Comparison of ENCODE assay signal across 23 cellular contexts in genomic region chr5:105688227-105688807, GRCh38.
A peak's percentile ranks its signal among the peaks of the same experiment; 100 is the strongest.
DNase-seq lines count a peak whose midpoint lies in the region; ATAC-seq, FAIRE-seq and TF ChIP-seq lines count a peak whose summit lies in the region.
"Had no signal": no experiment of that assay in that cellular context is flagged by ENCODE, and none has a peak within 500 bp of the region (broad histone marks: within the 10 kb centered on the region; RNA-seq: fewer than 3 reads in every experiment).

No MANE protein-coding gene starts in this region.

- no peak overlapping the region for H3K4me3 Mint-ChIP-seq in H9
- H3K4me3 Mint-ChIP-seq: activated T-cell treated with anti-CD3 and anti-CD28 coated beads, Interleukin-2, amount 50 U/mL, for 72 hours; HFFc6; naive thymus-derived CD4-positive, alpha-beta T cell had no signal

- peaks cover 0 to 4% (median 2%) of the 10 kb centered on the region in 3 experiments; a peak in 2 of 7 replicates for H3K36me3 Mint-ChIP-seq in H9 (ENCODE audit: insufficient read depth in 1 of 3, low read depth in 3 of 3)
- H3K36me3 Mint-ChIP-seq: naive thymus-derived CD4-positive, alpha-beta T cell had no signal

- no peak for FAIRE-seq in pancreas (lab: Jason Lieb, UNC)
- FAIRE-seq: kidney had no signal

- H3K9me3 ChIP-seq in BE2C (no peaks in the 10 kb centered on the region), H9 (ENCODE audit: control insufficient read depth, low read depth, low read length) (no peaks in the 10 kb centered on the region), pancreas (no peaks in the 10 kb centered on the region)
- H3K9me3 ChIP-seq: BLaER1 treated with 17β-estradiol and CSF1 and Interleukin-3, amounts not matched to agents 10 nM and 100 nM; transverse colon had no signal

- H3K79me1 ChIP-seq in H9 (ENCODE audit: insufficient read depth, low read depth, low read length, poor library complexity, severe bottlenecking), result no peaks in the 10 kb centered on the region

- no peak overlapping the region for H4K91ac ChIP-seq in H9 (ENCODE audit: insufficient read length, low read depth, low read length)

- no peak for ATAC-seq in pancreas
- ATAC-seq: activated T-cell treated with anti-CD3 and anti-CD28 coated beads, Interleukin-2, amount 50 U/mL, for 72 hours; naive thymus-derived CD4-positive, alpha-beta T cell; PC-3 had no signal

- H3K23me2 ChIP-seq in H9 (ENCODE audit: insufficient read length, low read depth, low read length, poor library complexity, severe bottlenecking), result no peaks in the 10 kb centered on the region

- no peak overlapping the region for H2BK120ac ChIP-seq in H9 (ENCODE audit: low read depth, low read length, poor library complexity, severe bottlenecking)

- H3K4me1 ChIP-seq in BE2C, result peaks cover 11% of the 10 kb centered on the region
- H3K4me1 ChIP-seq in H9 (ENCODE audit: insufficient read depth, low read length), result peaks cover 5% of the 10 kb centered on the region; the same call in 1 of the 2 replicates
- no peaks in the 10 kb centered on the region for H3K4me1 ChIP-seq in pancreas
- H3K4me1 ChIP-seq: BLaER1 treated with 17β-estradiol and CSF1 and Interleukin-3, amounts not matched to agents 10 nM and 100 nM; transverse colon had no signal

- no peak overlapping the region for H3K56ac ChIP-seq in H9 (ENCODE audit: insufficient read length, low read depth, low read length)

- no peak overlapping the region for H3K18ac ChIP-seq in H9 (ENCODE audit: insufficient read length, low read depth, low read length)

- H3K14ac ChIP-seq in H9 (ENCODE audit: insufficient read depth, low read length), result no peak overlapping the region

- no peak overlapping the region for H2BK5ac ChIP-seq in H9 (ENCODE audit: insufficient read length, low read length)

- no peaks in the 10 kb centered on the region for H4K20me1 ChIP-seq in H9 (ENCODE audit: control insufficient read depth, insufficient read depth, insufficient read length)
- H4K20me1 ChIP-seq: BLaER1 treated with 17β-estradiol and CSF1 and Interleukin-3, amounts not matched to agents 10 nM and 100 nM had no signal

- H3K9ac ChIP-seq in H9 (ENCODE audit: extremely low read depth, insufficient read length, low read length), result no peak overlapping the region
- H3K9ac ChIP-seq: BLaER1 treated with 17β-estradiol and CSF1 and Interleukin-3, amounts not matched to agents 10 nM and 100 nM had no signal

- H2BK12ac ChIP-seq in H9 (ENCODE audit: insufficient read length, low read depth, low read length), result no peak overlapping the region

- no peak overlapping the region for H4K5ac ChIP-seq in H9 (ENCODE audit: insufficient read length, low read depth, low read length)

- no peak overlapping the region for H2BK20ac ChIP-seq in H9 (ENCODE audit: low read depth, low read length, poor library complexity, severe bottlenecking)

- H3K27me3 ChIP-seq in BE2C (no peaks in the 10 kb centered on the region), H9 (ENCODE audit: insufficient read depth, low read length) (no peaks in the 10 kb centered on the region), pancreas (no peaks in the 10 kb centered on the region)
- H3K27me3 ChIP-seq: BLaER1 treated with 17β-estradiol and CSF1 and Interleukin-3, amounts not matched to agents 10 nM and 100 nM; transverse colon had no signal

- H3K23ac ChIP-seq in H9 (ENCODE audit: insufficient read length, low read depth, low read length), result no peak overlapping the region

- no peaks in the 10 kb centered on the region for H3K36me3 ChIP-seq in BE2C
- no peaks in the 10 kb centered on the region for H3K36me3 ChIP-seq in pancreas
- H3K36me3 ChIP-seq: BLaER1 treated with 17β-estradiol and CSF1 and Interleukin-3, amounts not matched to agents 10 nM and 100 nM; transverse colon; WERI-Rb-1 had no signal

- H2AFZ ChIP-seq in H9 (ENCODE audit: low read length), result no peak overlapping the region

- H3K27ac ChIP-seq in H9 (ENCODE audit: insufficient read length, low read depth, low read length) (no peak overlapping the region), pancreas (no peak overlapping the region)
- H3K27ac ChIP-seq: BLaER1 treated with 17β-estradiol and CSF1 and Interleukin-3, amounts not matched to agents 10 nM and 100 nM; transverse colon; WERI-Rb-1 had no signal

- TF ChIP-seq CTCF in BE2C (IDR thresholded peaks at IDR 0.05; ENCODE audit: low read depth, low read length) (no peak; the same call in 1 of the 2 replicates), H9 (conservative IDR thresholded peaks at IDR 0.05) (peak; percentile 36; the same call in 1 of the 3 replicates), pancreas (IDR thresholded peaks at IDR 0.05) (no peak)

- H3K4me3 ChIP-seq in BE2C (ENCODE audit: low read depth, low read length) (no peak overlapping the region), pancreas (no peak overlapping the region)
- H3K4me3 ChIP-seq: BLaER1 treated with 17β-estradiol and CSF1 and Interleukin-3, amounts not matched to agents 10 nM and 100 nM; skin epidermis; transverse colon had no signal

- H2AK5ac ChIP-seq in H9 (ENCODE audit: insufficient read length, low read length), result no peak overlapping the region

- no peak overlapping the region for H2BK15ac ChIP-seq in H9 (ENCODE audit: low read depth, low read length)

- no peak overlapping the region for H3T11ph ChIP-seq in H9 (ENCODE audit: low read length)

- intact Hi-C loops in pancreas (cut with DNase I), result no loop called here

- no peak overlapping the region for H3K4ac ChIP-seq in H9 (ENCODE audit: low read depth, low read length)

- no peaks in the 10 kb centered on the region for H3K27me3 Mint-ChIP-seq in H9 (ENCODE audit: low read depth)
- H3K27me3 Mint-ChIP-seq: naive thymus-derived CD4-positive, alpha-beta T cell had no signal

- WGBS in H9 (ENCODE audit: extremely low coverage, insufficient read length, low lambda C conversion rate), result no CpG with 5 or more reads among the region's 4 CpGs
- WGBS in pancreas, 2 donors, result 71 to 87% methylated on average over 4 of the region's 4 CpGs

- no peaks in the 10 kb centered on the region for H3K9me3 Mint-ChIP-seq in H9

- H3K79me2 ChIP-seq in H9 (ENCODE audit: insufficient read depth, low read length), result no peaks in the 10 kb centered on the region

- H3K4me1 Mint-ChIP-seq in H9, result peaks cover 23 to 33% of the 10 kb centered on the region in 2 experiments
- H3K4me1 Mint-ChIP-seq: naive thymus-derived CD4-positive, alpha-beta T cell had no signal

- H3K27ac Mint-ChIP-seq in H9, result peak overlapping the region; percentile 72 to 93 (median 76); a peak in 5 of 7 replicates
- H3K27ac Mint-ChIP-seq: activated T-cell treated with anti-CD3 and anti-CD28 coated beads, Interleukin-2, amount 50 U/mL, for 72 hours; HFFc6; naive thymus-derived CD4-positive, alpha-beta T cell had no signal

- peak; percentile 24 for DNase-seq in BE2C
- DNase-seq in H9, result peak; percentile 28
- DNase-seq in SK-N-DZ (ENCODE audit: low spot score), result peak; percentile 10
- peak; percentile 14 for DNase-seq in iPS-NIHi11 (ENCODE audit: low spot score)
- DNase-seq in activated CD4-positive, alpha-beta T cell treated with anti-CD3 and anti-CD28 coated beads, Interleukin-2, amount 50 U/mL, for 48 hours, result no peak
- no peak for DNase-seq in pancreas
- DNase-seq in NAMALWA (ENCODE audit: low spot score), result no peak
- DNase-seq: activated naive CD4-positive, alpha-beta T cell; activated T-cell treated with anti-CD3 and anti-CD28 coated beads, Interleukin-2, amount 50 U/mL, for 72 hours; COR-L47; DMS79 treated with DMSO at 0.1 percent for 48 hours; HFFc6; kidney; midbrain; MV-4-11; naive thymus-derived CD4-positive, alpha-beta T cell; NCI-H510A treated with DMSO at 0.1 percent for 48 hours; NK-92 treated with Interleukin-12 subunit alpha and Interleukin-12 subunit beta, amount 100 ng/mL, for 24 hours; PC-3; transverse colon; WERI-Rb-1 had no signal

- no peak overlapping the region for H4K8ac ChIP-seq in H9 (replicated peaks; ENCODE audit: insufficient read length, low read depth, low read length)

- no peak overlapping the region for H3K4me2 ChIP-seq in H9 (ENCODE audit: insufficient read depth, insufficient read length, low read length)
- H3K4me2 ChIP-seq: BLaER1 treated with 17β-estradiol and CSF1 and Interleukin-3, amounts not matched to agents 10 nM and 100 nM had no signal

Comparison
In these comparisons a context has a peak if more than half of its experiments do, and no peak if none do; other contexts are left out.
1. DNase-seq: peak in BE2C (single experiment), H9 (single experiment), SK-N-DZ (single experiment) and iPS-NIHi11 (single experiment); none in activated CD4-positive, alpha-beta T cell treated with anti-CD3 and anti-CD28 coated beads, Interleukin-2, amount 50 U/mL, for 48 hours (0 of 2), pancreas (0 of 6) and NAMALWA (single experiment).